ENCODE assay signal across 9 cellular contexts in the genomic region with DNA sequence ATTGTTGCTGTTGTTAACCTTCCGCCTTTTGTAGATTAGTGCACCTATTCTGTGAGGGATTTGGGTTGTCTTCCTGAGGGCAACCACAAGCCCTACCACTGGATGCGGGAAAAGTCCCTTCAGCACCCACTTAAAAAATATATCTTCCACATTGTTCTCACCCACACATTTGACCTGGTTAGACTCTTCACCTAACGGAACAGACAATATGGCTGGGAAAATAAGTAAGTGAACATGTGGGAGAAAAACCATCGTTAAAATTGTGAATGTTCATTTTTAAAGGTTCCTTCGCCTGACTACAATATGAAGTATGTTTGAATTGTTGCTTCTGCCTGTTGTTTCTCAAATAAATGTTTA.
A peak's percentile ranks its signal among the peaks of the same experiment; 100 is the strongest.
DNase-seq lines count a peak whose midpoint lies in the region; ATAC-seq and TF ChIP-seq lines count a peak whose summit lies in the region.
"Had no signal": no experiment of that assay in that cellular context is flagged by ENCODE, and none has a peak within 500 bp of the region (broad histone marks: within the 10 kb centered on the region; RNA-seq: fewer than 3 reads in every experiment).

No MANE protein-coding gene starts in this region.

- H3K4me1 Mint-ChIP-seq in natural killer cell treated with Interleukin-12 subunit alpha and Interleukin-12 subunit beta and Interleukin-15 and Interleukin-18, amount 100 ng/mL, for 72 hours (ENCODE audit: low read depth in 2 of 2): peaks cover 7 to 11% of the 10 kb centered on the region in 2 donors

- H3K9me3 ChIP-seq in OCI-LY7 (ENCODE audit: low read length): no peaks in the 10 kb centered on the region
- H3K9me3 ChIP-seq: right atrium auricular region had no signal

- H3K36me3 ChIP-seq in OCI-LY7 (ENCODE audit: insufficient read depth, low read length): no peaks in the 10 kb centered on the region
- H3K36me3 ChIP-seq: right atrium auricular region had no signal

- H3K79me2 ChIP-seq in OCI-LY7 (ENCODE audit: insufficient read depth, low read depth, low read length): no peaks in the 10 kb centered on the region

- CTCF ChIA-PET in OCI-LY7 (lab: Charles Lee; ENCODE audit: unreplicated experiment): no interaction called here

- H3K36me3 Mint-ChIP-seq in natural killer cell treated with Interleukin-12 subunit alpha and Interleukin-12 subunit beta and Interleukin-15 and Interleukin-18, amount 100 ng/mL, for 72 hours: no peaks in the 10 kb centered on the region

- BruUV-seq in OCI-LY7 (replicated peaks; lab: Mats Ljungman, UMichigan): no TSS peak

- peak overlapping the region; percentile 72 for H3K4me3 Mint-ChIP-seq in natural killer cell treated with Interleukin-12 subunit alpha and Interleukin-12 subunit beta and Interleukin-15 and Interleukin-18, amount 100 ng/mL, for 72 hours

- no peaks in the 10 kb centered on the region for H4K20me1 ChIP-seq in OCI-LY7 (ENCODE audit: insufficient read depth, low read length)

- H3K4me1 ChIP-seq in OCI-LY7 (ENCODE audit: insufficient read depth, low read length, poor library complexity, severe bottlenecking): peaks cover 25% of the 10 kb centered on the region
- H3K4me1 ChIP-seq: right atrium auricular region had no signal

- H3K9me3 Mint-ChIP-seq in natural killer cell treated with Interleukin-12 subunit alpha and Interleukin-12 subunit beta and Interleukin-15 and Interleukin-18, amount 100 ng/mL, for 72 hours: no peaks in the 10 kb centered on the region

- H3K27ac ChIP-seq in OCI-LY7 (ENCODE audit: low read depth, low read length, poor library complexity, severe bottlenecking) (peak overlapping the region; percentile 44), dorsolateral prefrontal cortex (no peak overlapping the region)
- H3K27ac ChIP-seq: right atrium auricular region had no signal

- H3K27me3 ChIP-seq in dorsolateral prefrontal cortex: peaks cover 0 to 6% (median 0%) of the 10 kb centered on the region in 45 donors
- H3K27me3 ChIP-seq: right atrium auricular region had no signal

- intact Hi-C loops in OCI-LY7 (cut with micrococcal nuclease; ENCODE audit: unreplicated experiment) (loop anchor here (1.0 to 2.0 kb wide), 6 partner anchors 11 to 113 kb away; no protein-coding TSS in a partner anchor), dorsolateral prefrontal cortex (cut with DNase I) (loop anchor here (1.0 to 5.0 kb wide), 3 partner anchors 77 to 112 kb away; partner anchors contain the start of gene DTX4 (in 1 of the 2))

- H3K27ac Mint-ChIP-seq in natural killer cell treated with Interleukin-12 subunit alpha and Interleukin-12 subunit beta and Interleukin-15 and Interleukin-18, amount 100 ng/mL, for 72 hours: no peak overlapping the region

- DNase-seq in OCI-LY7 (ENCODE audit: low spot score) (no peak), GM03348 (ENCODE audit: low spot score) (no peak), dorsolateral prefrontal cortex (no peak)
- DNase-seq in natural killer cell treated with Interleukin-12 subunit alpha and Interleukin-12 subunit beta and Interleukin-15 and Interleukin-18, amount 100 ng/mL, for 72 hours (ENCODE audit: low spot score): no peak
- no peak for DNase-seq in stimulated activated CD4-positive, alpha-beta T cell treated with anti-CD3 and anti-CD28 coated beads, Interleukin-1b, Interleukin-23, amount 100 ng/mL, for 48 hours

- TF ChIP-seq CTCF in OCI-LY7 (conservative IDR thresholded peaks at IDR 0.05; ENCODE audit: low read length): no peak; the same call in 1 of the 2 replicates
- TF ChIP-seq CTCF in dorsolateral prefrontal cortex (IDR thresholded peaks at IDR 0.05 in 54 of 56, conservative IDR thresholded peaks at IDR 0.05 in 2 of 56; ENCODE audit: low read depth in 1 of 56, partially characterized antibody in 56 of 56): peak in 2 of 56 donors; percentile 4 to 13

- H3K9me2 ChIP-seq in OCI-LY7 (ENCODE audit: insufficient read depth, low read length): no peaks in the 10 kb centered on the region

- H2AFZ ChIP-seq in OCI-LY7 (ENCODE audit: low read length): peak overlapping the region; percentile 89

- POLR2A ChIA-PET in OCI-LY7 (lab: Charles Lee): interaction anchor here (1.3 kb wide), 1 partner anchor 19 kb away, joined by 3 read pairs; no protein-coding TSS in a partner anchor

- peak overlapping the region; percentile 68 for H3K4me2 ChIP-seq in OCI-LY7 (ENCODE audit: low read length)

- peak overlapping the region; percentile 37 for H3K4me3 ChIP-seq in OCI-LY7 (ENCODE audit: low read depth, low read length, poor library complexity, severe bottlenecking)
- H3K4me3 ChIP-seq in dorsolateral prefrontal cortex: no peak overlapping the region
- H3K4me3 ChIP-seq: right atrium auricular region had no signal

- peak; percentile 8 for ATAC-seq in GM18861 (IDR thresholded peaks at IDR 0.05; ENCODE audit: unreplicated experiment)
- ATAC-seq in HG02798 (IDR thresholded peaks at IDR 0.05; ENCODE audit: poor library complexity, unreplicated experiment): peak; percentile 8
- no peak for ATAC-seq in natural killer cell treated with Interleukin-12 subunit alpha and Interleukin-12 subunit beta and Interleukin-15 and Interleukin-18, amount 100 ng/mL, for 72 hours
- ATAC-seq in GM21381 (IDR thresholded peaks at IDR 0.05; ENCODE audit: unreplicated experiment): no peak

- H3K27me3 Mint-ChIP-seq in natural killer cell treated with Interleukin-12 subunit alpha and Interleukin-12 subunit beta and Interleukin-15 and Interleukin-18, amount 100 ng/mL, for 72 hours: peaks cover 17 to 24% of the 10 kb centered on the region in 2 donors

Comparison
In these comparisons a context has a peak if more than half of its experiments do, and no peak if none do; other contexts are left out.
1. ATAC-seq: peak in GM18861 (single experiment) and HG02798 (single experiment); none in natural killer cell treated with Interleukin-12 subunit alpha and Interleukin-12 subunit beta and Interleukin-15 and Interleukin-18, amount 100 ng/mL, for 72 hours (0 of 2) and GM21381 (single experiment).